Comparison of ENCODE assay signal across 19 cellular contexts in the genomic region with DNA sequence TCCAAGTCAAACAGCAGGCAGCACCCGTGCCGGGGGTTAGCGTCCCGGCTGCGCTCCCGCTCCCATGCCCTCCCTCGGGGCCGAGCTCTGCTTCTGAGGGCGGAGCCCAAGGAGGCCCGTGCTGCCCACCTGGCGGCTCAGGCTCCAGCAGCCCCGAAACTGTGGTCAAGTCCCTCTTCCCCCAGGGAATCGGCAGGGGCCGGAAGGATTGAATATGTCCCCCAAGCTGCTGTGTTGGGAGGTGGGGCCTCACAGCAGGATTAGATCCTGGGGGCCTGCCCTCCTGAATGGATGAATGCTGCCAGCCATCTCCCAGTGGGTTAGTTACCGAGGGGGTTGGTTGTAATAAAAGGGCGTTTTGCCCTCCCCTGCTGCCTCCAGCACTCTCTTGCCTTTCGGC. TPM values are rescaled to one million over a fixed set of nuclear protein-coding genes. Genes with fewer than 3 reads are reported as not detected.
A peak's percentile ranks its signal among the peaks of the same experiment; 100 is the strongest.
DNase-seq lines count a peak whose midpoint lies in the region; ATAC-seq and TF ChIP-seq lines count a peak whose summit lies in the region.
"Had no signal": no experiment of that assay in that cellular context is flagged by ENCODE, and none has a peak within 500 bp of the region (broad histone marks: within the 10 kb centered on the region; RNA-seq: fewer than 3 reads in every experiment).

No MANE protein-coding gene starts in this region.

- CTCF ChIA-PET in AG04450 (lab: Charles Lee), result no interaction called here

- no peak overlapping the region for H2BK5ac ChIP-seq in neuronal stem cell (ENCODE audit: low read length)

- DNase-seq in AG04450 (ENCODE audit: low read depth, low spot score), result no peak
- no peak for DNase-seq in neuronal stem cell (ENCODE audit: low spot score)
- DNase-seq in glomerular visceral epithelial cell (ENCODE audit: extremely low spot score), result no peak
- DNase-seq in NAMALWA (ENCODE audit: low spot score), result no peak
- DNase-seq in DMS53 treated with DMSO at 0.1 percent for 48 hours (lab: John Stamatoyannopoulos, UW; ENCODE audit: unreplicated experiment), result no peak
- DNase-seq: activated CD4-positive, CD25-positive, alpha-beta regulatory T cell treated with anti-CD3 and anti-CD28 coated beads, Interleukin-2, amount 50 U/mL, for 72 hours; activated CD8-positive, alpha-beta T cell treated with anti-CD3 and anti-CD28 coated beads, Interleukin-2, amount 10 ng/mL, durations not matched to agents 7 days and 5 days; activated naive CD4-positive, alpha-beta T cell treated with Interleukin-2 at 50 U/mL for 16 hours; activated T-cell treated with anti-CD3 and anti-CD28 coated beads, Interleukin-2, amount 50 U/mL, for 48 hours; amniotic stem cell; Calu3; cortex of kidney; MV-4-11; NCI-H187 treated with DMSO at 0.1 percent for 48 hours had no signal

- peak overlapping the region; percentile 41 for H2BK12ac ChIP-seq in neuronal stem cell (ENCODE audit: low read length)

- peak overlapping the region; percentile 35 for H2AK5ac ChIP-seq in neuronal stem cell (ENCODE audit: low read depth, low read length)

- H3K27me3 ChIP-seq in AG04450 (ENCODE audit: control insufficient read depth, insufficient read depth, low read length) (no peaks in the 10 kb centered on the region), HUES48 (ENCODE audit: control insufficient read depth, insufficient read depth, low read length) (peaks cover 3% of the 10 kb centered on the region; the same call in 1 of the 2 replicates), iPS-18a (ENCODE audit: control insufficient read depth, insufficient read depth, low read length) (peaks cover 21% of the 10 kb centered on the region), neuronal stem cell (ENCODE audit: control insufficient read depth in 3 of 3, insufficient read depth in 3 of 3, low read depth in 1 of 3, low read length in 3 of 3) (peaks cover 0 to 9% (median 6%) of the 10 kb centered on the region in 3 experiments)
- H3K27me3 ChIP-seq: upper lobe of left lung had no signal

- POLR2A ChIA-PET in AG04450 (lab: Yijun Ruan, JAX), result no interaction called here

- H3K14ac ChIP-seq in neuronal stem cell (ENCODE audit: low read length), result peak overlapping the region; percentile 71

- H2BK15ac ChIP-seq in neuronal stem cell (ENCODE audit: low read length), result no peak overlapping the region

- H4K91ac ChIP-seq in neuronal stem cell (ENCODE audit: low read depth, low read length, poor library complexity), result no peak overlapping the region

- no peaks in the 10 kb centered on the region for H3K4me1 ChIP-seq in HUES48 (ENCODE audit: control insufficient read depth, insufficient read depth, low read length)
- no peaks in the 10 kb centered on the region for H3K4me1 ChIP-seq in iPS-18a (ENCODE audit: control insufficient read depth, low read depth, low read length)
- peaks cover 5 to 6% of the 10 kb centered on the region in 2 donors for H3K4me1 ChIP-seq in neuronal stem cell (ENCODE audit: control insufficient read depth in 2 of 2, insufficient read depth in 1 of 2, low read depth in 1 of 2, low read length in 2 of 2)

- no peaks in the 10 kb centered on the region for H3K36me3 ChIP-seq in HUES48 (ENCODE audit: control insufficient read depth, insufficient read depth, low read length)
- no peaks in the 10 kb centered on the region for H3K36me3 ChIP-seq in iPS-18a (ENCODE audit: control insufficient read depth, low read depth, low read length)
- H3K36me3 ChIP-seq in neuronal stem cell (replicated peaks in 1 of 2; ENCODE audit: control insufficient read depth in 2 of 2, insufficient read depth in 2 of 2, low read length in 2 of 2), result no peaks in the 10 kb centered on the region

- peak overlapping the region; percentile 71 for H3K18ac ChIP-seq in neuronal stem cell (ENCODE audit: low read length)

- peak overlapping the region; percentile 71 for H2AFZ ChIP-seq in neuronal stem cell (ENCODE audit: low read length)

- no peaks in the 10 kb centered on the region for H3K79me1 ChIP-seq in neuronal stem cell (ENCODE audit: low read depth, low read length)

- H3K4ac ChIP-seq in neuronal stem cell (ENCODE audit: low read length), result no peak overlapping the region

- ATAC-seq in GM19397 (IDR thresholded peaks at IDR 0.05; ENCODE audit: unreplicated experiment), result no peak
- ATAC-seq: A549; activated CD8-positive, alpha-beta T cell treated with anti-CD3 and anti-CD28 coated beads, Interleukin-2, amount 10 ng/mL, durations not matched to agents 7 days and 5 days had no signal

- H3K9me3 ChIP-seq in AG04450 (ENCODE audit: control insufficient read depth, insufficient read depth, low read length) (peaks cover 6% of the 10 kb centered on the region; the same call in 1 of the 2 replicates), HUES48 (ENCODE audit: control insufficient read depth, insufficient read depth, low read length) (no peaks in the 10 kb centered on the region; the same call in 1 of the 2 replicates), iPS-18a (ENCODE audit: control insufficient read depth, low read depth, low read length) (no peaks in the 10 kb centered on the region), neuronal stem cell (replicated peaks in 1 of 2; ENCODE audit: control insufficient read depth in 2 of 2, insufficient read depth in 1 of 2, low read depth in 1 of 2, low read length in 2 of 2) (no peaks in the 10 kb centered on the region)
- H3K9me3 ChIP-seq: A549, upper lobe of left lung had no signal

- no peak overlapping the region for H4K8ac ChIP-seq in neuronal stem cell (ENCODE audit: low read depth, low read length)

- no peak for TF ChIP-seq CTCF in AG04450 (IDR thresholded peaks at IDR 0.05; ENCODE audit: low read depth, low read length)

- H3K27ac ChIP-seq in AG04450 (ENCODE audit: low read depth, low read length) (peak overlapping the region; percentile 11), HUES48 (ENCODE audit: low read depth, low read length) (peak overlapping the region; percentile 12), iPS-18a (ENCODE audit: low read length) (no peak overlapping the region), neuronal stem cell (replicated peaks; ENCODE audit: low read length) (no peak overlapping the region)
- H3K27ac ChIP-seq: A549, upper lobe of left lung had no signal

- H3K9ac ChIP-seq in HUES48 (ENCODE audit: low read depth, low read length) (no peak overlapping the region), iPS-18a (ENCODE audit: low read length) (no peak overlapping the region), neuronal stem cell (ENCODE audit: low read depth, low read length, poor library complexity) (no peak overlapping the region)

- WGBS in neuronal stem cell (ENCODE audit: extremely low coverage in 2 of 2, insufficient read length in 2 of 2, insufficient replicate concordance in 1 of 2), 2 donors, result no CpG with 5 or more reads among the region's 17 CpGs

- no peak overlapping the region for H2BK120ac ChIP-seq in neuronal stem cell (ENCODE audit: low read depth, low read length)

- H3K4me3 ChIP-seq in AG04450 (ENCODE audit: low read depth, low read length) (no peak overlapping the region), HUES48 (ENCODE audit: low read depth, low read length) (peak overlapping the region; percentile 50), iPS-18a (ENCODE audit: low read length) (peak overlapping the region; percentile 37), neuronal stem cell (ENCODE audit: low read length in 2 of 2) (no peak overlapping the region)
- H3K4me3 ChIP-seq: A549, upper lobe of left lung had no signal

- H3K23ac ChIP-seq in neuronal stem cell (ENCODE audit: low read depth, low read length, poor library complexity), result peak overlapping the region; percentile 55

- peak overlapping the region; percentile 54 for H3K4me2 ChIP-seq in neuronal stem cell (ENCODE audit: insufficient read depth, low read length, poor library complexity, severe bottlenecking)
- H3K4me2 ChIP-seq: A549 had no signal

RNA-seq across cellular contexts. Expression of a gene that starts 33.9 kb away (rescaled TPM):
- polyA plus RNA-seq in AG04450 (2011; rRNA removed), result 13.7 and 24.0 TPM in 2 replicates
- 19.0 and 26.1 TPM in 2 replicates for polyA minus RNA-seq in AG04450 (2011; rRNA and poly(A)+ RNA removed)
- polyA plus RNA-seq in neuronal stem cell (2013, experiment 1 of 2), result 10.2 TPM
- polyA plus RNA-seq in neuronal stem cell (2013, experiment 2 of 2), result 10.8 TPM

RNA-seq across cellular contexts. Expression of a gene that starts 57.7 kb away (rescaled TPM):
- polyA plus RNA-seq in AG04450 (2011; rRNA removed), result 0.02 TPM in 2 replicates
- polyA minus RNA-seq in AG04450 (2011; rRNA and poly(A)+ RNA removed), result 0.09 and 0.14 TPM in 2 replicates
- 0.78 TPM for polyA plus RNA-seq in neuronal stem cell (2013, experiment 1 of 2)
- polyA plus RNA-seq in neuronal stem cell (2013, experiment 2 of 2), result 0.89 TPM

Comparison
In these comparisons a context has a peak if more than half of its experiments do, and no peak if none do; other contexts are left out.
1. H3K27ac ChIP-seq: peak in AG04450 (single experiment) and HUES48 (single experiment); none in iPS-18a (single experiment) and neuronal stem cell (single experiment).
2. H3K4me3 ChIP-seq: peak in HUES48 (single experiment) and iPS-18a (single experiment); none in AG04450 (single experiment) and neuronal stem cell (0 of 2).